ENCODE assay signal across 8 cellular contexts in the genomic region with DNA sequence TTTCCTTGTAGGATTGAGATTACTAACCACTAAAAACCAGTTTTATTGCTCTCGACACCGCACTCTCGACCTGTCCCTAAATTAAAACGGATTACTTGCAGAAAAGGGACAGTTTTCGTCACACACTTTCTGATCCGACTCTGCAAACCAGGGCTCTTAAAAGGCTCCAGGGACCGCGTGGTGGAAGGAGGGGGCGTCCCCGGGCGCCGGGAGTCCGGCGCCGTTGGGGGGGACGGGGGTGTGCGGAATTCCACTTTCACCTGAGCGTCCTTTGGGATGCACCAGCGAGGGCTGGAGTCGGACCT. TPM values are rescaled to one million over a fixed set of nuclear protein-coding genes. Genes with fewer than 3 reads are reported as not detected.
DNase-seq lines count a peak whose midpoint lies in the region; ATAC-seq and TF ChIP-seq lines count a peak whose summit lies in the region.

No MANE protein-coding gene starts in this region.

- peak overlapping the region; percentile 87 for H3K4me3 Mint-ChIP-seq in Calu3 (ENCODE audit: low read depth, unreplicated experiment)
- H3K4me3 Mint-ChIP-seq in activated T-cell treated with anti-CD3 and anti-CD28 coated beads, Interleukin-2, amount 50 U/mL, for 4 hours, result peak overlapping the region; percentile 81

- H3K27me3 Mint-ChIP-seq in Calu3 (ENCODE audit: unreplicated experiment), result peaks cover 23% of the 10 kb centered on the region
- H3K27me3 Mint-ChIP-seq in activated T-cell treated with anti-CD3 and anti-CD28 coated beads, Interleukin-2, amount 50 U/mL, for 4 hours (ENCODE audit: low read depth), result peaks cover 56% of the 10 kb centered on the region

- no peaks in the 10 kb centered on the region for H3K9me3 Mint-ChIP-seq in Calu3 (ENCODE audit: low read depth, unreplicated experiment)
- H3K9me3 Mint-ChIP-seq in activated T-cell treated with anti-CD3 and anti-CD28 coated beads, Interleukin-2, amount 50 U/mL, for 4 hours, result no peaks in the 10 kb centered on the region

- no peaks in the 10 kb centered on the region for H3K4me1 Mint-ChIP-seq in Calu3 (ENCODE audit: low read depth, unreplicated experiment)
- peaks cover 24% of the 10 kb centered on the region for H3K4me1 Mint-ChIP-seq in activated T-cell treated with anti-CD3 and anti-CD28 coated beads, Interleukin-2, amount 50 U/mL, for 4 hours (ENCODE audit: low read depth)

- H3K4me3 ChIP-seq in Jurkat, Clone E6-1 (ENCODE audit: low read length), result peak overlapping the region; percentile 49; the same call in 1 of the 2 replicates
- peak overlapping the region; percentile 49 to 73 for H3K4me3 ChIP-seq in right atrium auricular region
- peak overlapping the region; percentile 73 for H3K4me3 ChIP-seq in skeletal muscle cell (ENCODE audit: low read depth, low read length)

- H3K27ac Mint-ChIP-seq in Calu3 (ENCODE audit: unreplicated experiment), result peak overlapping the region; percentile 56

- no peaks in the 10 kb centered on the region for H3K27me3 ChIP-seq in right atrium auricular region

- no TSS peak for BruUV-seq in Calu3 (replicated peaks; lab: Mats Ljungman, UMichigan)

- intact Hi-C loops in Calu3 (cut with micrococcal nuclease; ENCODE audit: unreplicated experiment), result no loop called here

- H3K9me3 ChIP-seq in right atrium auricular region, result no peaks in the 10 kb centered on the region

- CTCF ChIA-PET in Calu3 (lab: Charles Lee), result no interaction called here

- no peak for ATAC-seq in activated T-cell treated with anti-CD3 and anti-CD28 coated beads, Interleukin-2, amount 50 U/mL, for 4 hours
- no peak for ATAC-seq in HG03442 (IDR thresholded peaks at IDR 0.05; ENCODE audit: unreplicated experiment)

- peaks cover 0 to 15% of the 10 kb centered on the region in 2 donors for H3K4me1 ChIP-seq in right atrium auricular region

- peak overlapping the region in 1 of 2 donors; percentile 28 for H3K27ac ChIP-seq in right atrium auricular region

- H3K36me3 Mint-ChIP-seq in Calu3 (ENCODE audit: insufficient read depth, unreplicated experiment), result peaks cover 20% of the 10 kb centered on the region
- no peaks in the 10 kb centered on the region for H3K36me3 Mint-ChIP-seq in activated T-cell treated with anti-CD3 and anti-CD28 coated beads, Interleukin-2, amount 50 U/mL, for 4 hours (ENCODE audit: insufficient read depth)

- no peaks in the 10 kb centered on the region for H3K36me3 ChIP-seq in right atrium auricular region

- DNase-seq in Calu3 (no peak), right atrium auricular region (ENCODE audit: low spot score) (no peak), skeletal muscle cell (ENCODE audit: low read depth) (no peak), dedifferentiated amniotic fluid mesenchymal stem cell (ENCODE audit: extremely low spot score) (no peak), UCSD-AML1 (lab: John Stamatoyannopoulos, UW; ENCODE audit: unreplicated experiment) (no peak)
- DNase-seq in Jurkat, Clone E6-1 (ENCODE audit: low read depth, low spot score), result no peak
- DNase-seq in activated T-cell treated with anti-CD3 and anti-CD28 coated beads, Interleukin-2, amount 50 U/mL, for 4 hours, result no peak

- TF ChIP-seq CTCF in Calu3 (IDR thresholded peaks at IDR 0.05; ENCODE audit: unreplicated experiment) (no peak), right atrium auricular region (IDR thresholded peaks at IDR 0.05) (no peak)

RNA-seq across cellular contexts. Expression of gene MAK, which starts 0.7 kb away (rescaled TPM):
- total RNA-seq in Calu3 (2022), result 0.27 and 0.35 TPM in 2 replicates
- polyA plus RNA-seq in Jurkat, Clone E6-1 (2012; ENCODE audit: insufficient read depth, insufficient read length), result not detected
- under 1 TPM; 0.35 to 0.84 (median 0.58) TPM for total RNA-seq in activated T-cell treated with anti-CD3 and anti-CD28 coated beads, Interleukin-2, amount 50 U/mL, for 4 hours
- total RNA-seq in right atrium auricular region, result under 1 TPM in 1 of 2 donors, not detected in 1; 0.16 TPM

RNA-seq across cellular contexts. Expression of gene GCM2, which starts 44.2 kb away (rescaled TPM):
- total RNA-seq in Calu3 (2022) (not detected in 2 replicates), right atrium auricular region (not detected)
- polyA plus RNA-seq in Jurkat, Clone E6-1 (2012; ENCODE audit: insufficient read depth, insufficient read length), result not detected
- not detected for total RNA-seq in activated T-cell treated with anti-CD3 and anti-CD28 coated beads, Interleukin-2, amount 50 U/mL, for 4 hours

RNA-seq across cellular contexts. Expression of gene SYCP2L, which starts 49.2 kb away (rescaled TPM):
- total RNA-seq in Calu3 (2022) (0.12 TPM in 1 of 2 replicates, not detected in the other), right atrium auricular region (1 to 10 TPM in 1 of 2 donors, under 1 TPM in 1; 0.20 to 1.1 TPM)
- polyA plus RNA-seq in Jurkat, Clone E6-1 (2012; ENCODE audit: insufficient read depth, insufficient read length), result 1.1 TPM
- under 1 TPM in 1 of 3 donors, not detected in 2; 0.33 TPM for total RNA-seq in activated T-cell treated with anti-CD3 and anti-CD28 coated beads, Interleukin-2, amount 50 U/mL, for 4 hours
